In genomic region chr5:173625686-173626500, GRCh38 we compare ENCODE assay signal across 10 cellular contexts. TPM values are rescaled to one million over a fixed set of nuclear protein-coding genes. Genes with fewer than 3 reads are reported as not detected.
A peak's percentile ranks its signal among the peaks of the same experiment; 100 is the strongest.
DNase-seq lines count a peak whose midpoint lies in the region; ATAC-seq and TF ChIP-seq lines count a peak whose summit lies in the region.
"Had no signal": no experiment of that assay in that cellular context is flagged by ENCODE, and none has a peak within 500 bp of the region (broad histone marks: within the 10 kb centered on the region; RNA-seq: fewer than 3 reads in every experiment).

No MANE protein-coding gene starts in this region.

- H3K27me3 Mint-ChIP-seq in GM23338 (ENCODE audit: insufficient read depth, low read depth, poor library complexity), result peaks cover 11% of the 10 kb centered on the region
- peaks cover 2% of the 10 kb centered on the region for H3K27me3 Mint-ChIP-seq in activated CD4-positive, alpha-beta memory T cell treated with anti-CD3 and anti-CD28 coated beads, Interleukin-2, amount 10 ng/mL, durations not matched to agents 7 days and 5 days

- no peak overlapping the region for H3K4me3 Mint-ChIP-seq in GM23338
- no peak overlapping the region for H3K4me3 Mint-ChIP-seq in activated CD4-positive, alpha-beta memory T cell treated with anti-CD3 and anti-CD28 coated beads, Interleukin-2, amount 10 ng/mL, durations not matched to agents 7 days and 5 days

- H3K36me3 Mint-ChIP-seq in GM23338 (ENCODE audit: low read depth), result no peaks in the 10 kb centered on the region
- H3K36me3 Mint-ChIP-seq in activated CD4-positive, alpha-beta memory T cell treated with anti-CD3 and anti-CD28 coated beads, Interleukin-2, amount 10 ng/mL, durations not matched to agents 7 days and 5 days (ENCODE audit: low read depth), result no peaks in the 10 kb centered on the region

- H3K4me3 ChIP-seq in GM23338, result no peak overlapping the region

- no peak overlapping the region for H3K4me2 ChIP-seq in GM23338

- H3K36me3 ChIP-seq in GM23338 (ENCODE audit: insufficient read depth), result no peaks in the 10 kb centered on the region

- no peaks in the 10 kb centered on the region for H3K9me2 ChIP-seq in GM23338 (ENCODE audit: insufficient read depth)

- DNase-seq in GM23338 (ENCODE audit: low spot score), result no peak
- DNase-seq in RPMI8226, result peak; percentile 23
- peak; percentile 10 for DNase-seq in left kidney (ENCODE audit: low read depth, low spot score)
- DNase-seq in activated CD8-positive, alpha-beta memory T cell treated with anti-CD3 and anti-CD28 coated beads, Interleukin-2, amount 50 U/mL, for 4 hours, result no peak
- DNase-seq in COLO668 (lab: John Stamatoyannopoulos, UW; ENCODE audit: unreplicated experiment), result no peak
- DNase-seq in activated CD4-positive, alpha-beta memory T cell treated with anti-CD3 and anti-CD28 coated beads, Interleukin-2, amount 10 ng/mL, durations not matched to agents 7 days and 5 days, result no peak
- DNase-seq: KG1 had no signal

- no peaks in the 10 kb centered on the region for H3K79me2 ChIP-seq in GM23338 (replicated peaks; ENCODE audit: insufficient read depth)

- POLR2A ChIA-PET in activated CD4-positive, alpha-beta memory T cell treated with anti-CD3 and anti-CD28 coated beads, Interleukin-2, amount 10 ng/mL, durations not matched to agents 7 days and 5 days (lab: Charles Lee), result interaction anchor here (1.4 kb wide), 1 partner anchor 10 kb away, joined by 4 read pairs; no protein-coding TSS in a partner anchor

- no peaks in the 10 kb centered on the region for H4K20me1 ChIP-seq in GM23338 (replicated peaks; ENCODE audit: insufficient read depth)

- TF ChIP-seq CTCF in GM12872 (IDR thresholded peaks at IDR 0.05; ENCODE audit: insufficient read depth, low read depth, low read length) (peak; percentile 74), GM23338 (conservative IDR thresholded peaks at IDR 0.05; ENCODE audit: low read depth in 2 of 2) (0 out of 4 replicates have a peak, but pooled peaks of 1 of the 2 experiments have one; percentile 4)

- no peaks in the 10 kb centered on the region for H3K9me3 Mint-ChIP-seq in GM23338
- H3K9me3 Mint-ChIP-seq in activated CD4-positive, alpha-beta memory T cell treated with anti-CD3 and anti-CD28 coated beads, Interleukin-2, amount 10 ng/mL, durations not matched to agents 7 days and 5 days, result no peaks in the 10 kb centered on the region

- H3K27ac ChIP-seq in GM23338 (ENCODE audit: low read depth), result no peak overlapping the region
- H3K27ac ChIP-seq: epithelial cell of prostate had no signal

- no peaks in the 10 kb centered on the region for H3K27me3 ChIP-seq in GM23338 (ENCODE audit: insufficient read depth)

- no peak overlapping the region for H3K27ac Mint-ChIP-seq in GM23338
- H3K27ac Mint-ChIP-seq in activated CD4-positive, alpha-beta memory T cell treated with anti-CD3 and anti-CD28 coated beads, Interleukin-2, amount 10 ng/mL, durations not matched to agents 7 days and 5 days, result no peak overlapping the region

- H3K4me1 ChIP-seq in GM23338 (ENCODE audit: insufficient read depth), result peaks cover 28% of the 10 kb centered on the region

- H3K4me1 Mint-ChIP-seq in GM23338, result peaks cover 48% of the 10 kb centered on the region
- peaks cover 3% of the 10 kb centered on the region for H3K4me1 Mint-ChIP-seq in activated CD4-positive, alpha-beta memory T cell treated with anti-CD3 and anti-CD28 coated beads, Interleukin-2, amount 10 ng/mL, durations not matched to agents 7 days and 5 days

- CTCF ChIA-PET in activated CD4-positive, alpha-beta memory T cell treated with anti-CD3 and anti-CD28 coated beads, Interleukin-2, amount 10 ng/mL, durations not matched to agents 7 days and 5 days (lab: Charles Lee), result interaction anchor here (1.2 kb wide), 1 partner anchor 347 kb away, joined by 5 read pairs; no protein-coding TSS in a partner anchor

- peak overlapping the region; percentile 56; the same call in 1 of the 2 replicates for H2AFZ ChIP-seq in GM23338

- peaks cover 12% of the 10 kb centered on the region; the same call in 1 of the 2 replicates for H3F3A ChIP-seq in GM23338 (replicated peaks; ENCODE audit: low read depth)

- ATAC-seq in GM23338 (no peak), HG03175 (IDR thresholded peaks at IDR 0.05; ENCODE audit: unreplicated experiment) (no peak)

TF ChIP-seq in GM23338, 12 proteins besides CTCF, POLR2A, EP300 and RAD21 (continues in another document):
- TF ChIP-seq POLR2AphosphoS5 (IDR thresholded peaks at IDR 0.05; ENCODE audit: low read depth), result no peak
- TF ChIP-seq EZH2phosphoT487 (IDR thresholded peaks at IDR 0.05; ENCODE audit: unreplicated experiment), result no peak
- no peak for TF ChIP-seq REST (IDR thresholded peaks at IDR 0.05; ENCODE audit: unreplicated experiment)
- TF ChIP-seq EZH2 (IDR thresholded peaks at IDR 0.05; ENCODE audit: low read depth, unreplicated experiment), result no peak
- TF ChIP-seq ZNF114 (CRISPR knock-in tag; IDR thresholded peaks at IDR 0.05), result no peak
- TF ChIP-seq STAT1 (IDR thresholded peaks at IDR 0.05; ENCODE audit: unreplicated experiment), result no peak
- TF ChIP-seq, protein P1, sequence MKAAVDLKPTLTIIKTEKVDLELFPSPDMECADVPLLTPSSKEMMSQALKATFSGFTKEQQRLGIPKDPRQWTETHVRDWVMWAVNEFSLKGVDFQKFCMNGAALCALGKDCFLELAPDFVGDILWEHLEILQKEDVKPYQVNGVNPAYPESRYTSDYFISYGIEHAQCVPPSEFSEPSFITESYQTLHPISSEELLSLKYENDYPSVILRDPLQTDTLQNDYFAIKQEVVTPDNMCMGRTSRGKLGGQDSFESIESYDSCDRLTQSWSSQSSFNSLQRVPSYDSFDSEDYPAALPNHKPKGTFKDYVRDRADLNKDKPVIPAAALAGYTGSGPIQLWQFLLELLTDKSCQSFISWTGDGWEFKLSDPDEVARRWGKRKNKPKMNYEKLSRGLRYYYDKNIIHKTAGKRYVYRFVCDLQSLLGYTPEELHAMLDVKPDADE (IDR thresholded peaks at IDR 0.05), result no peak
- no peak for TF ChIP-seq ZNF331 (CRISPR knock-in tag; IDR thresholded peaks at IDR 0.05; ENCODE audit: low read depth)
- TF ChIP-seq NANOG (IDR thresholded peaks at IDR 0.05; ENCODE audit: borderline replicate concordance), result no peak

RNA-seq across cellular contexts. Expression of gene BOD1, which starts 9.4 kb away (rescaled TPM):
- total RNA-seq in GM23338 (2014; rRNA removed; shearing (Covaris generic)), result 135 and 141 TPM in 2 replicates
- 92.7 and 94.7 TPM in 2 replicates for polyA plus RNA-seq in GM23338 (2016; fragmentation: Nextera tagmentation; extraction: Ambion mirVana)
- 10 to 100 TPM; 14.3 to 15.9 TPM for total RNA-seq in activated CD4-positive, alpha-beta memory T cell treated with anti-CD3 and anti-CD28 coated beads, Interleukin-2, amount 10 ng/mL, durations not matched to agents 7 days and 5 days

Comparison
In these comparisons a context has a peak if more than half of its experiments do, and no peak if none do; other contexts are left out.
1. DNase-seq: peak in RPMI8226 (single experiment) and left kidney (single experiment); none in GM23338 (single experiment), activated CD8-positive, alpha-beta memory T cell treated with anti-CD3 and anti-CD28 coated beads, Interleukin-2, amount 50 U/mL, for 4 hours (single experiment), COLO668 (single experiment) and activated CD4-positive, alpha-beta memory T cell treated with anti-CD3 and anti-CD28 coated beads, Interleukin-2, amount 10 ng/mL, durations not matched to agents 7 days and 5 days (single experiment).